22 cellular contexts compared by ENCODE assay signal in genomic region chr9:95366731-95367325, GRCh38.
"Had no signal": no experiment of that assay in that cellular context is flagged by ENCODE, and none has a peak within 500 bp of the region (broad histone marks: within the 10 kb centered on the region; RNA-seq: fewer than 3 reads in every experiment).

No MANE protein-coding gene starts in this region.

- H3K9me3 Mint-ChIP-seq: activated CD4-positive, alpha-beta memory T cell treated with anti-CD3 and anti-CD28 coated beads, Interleukin-2, amount 10 ng/mL, durations not matched to agents 7 days and 5 days; activated CD4-positive, alpha-beta T cell treated with anti-CD3 and anti-CD28 coated beads, Interleukin-2, amount 10 ng/mL, durations not matched to agents 24 days and 14 days; activated naive CD4-positive, alpha-beta T cell treated with anti-CD3 and anti-CD28 coated beads, Interleukin-2, amount 50 U/mL, for 24 hours had no signal

- H3K4me3 Mint-ChIP-seq: activated CD4-positive, alpha-beta memory T cell treated with anti-CD3 and anti-CD28 coated beads, Interleukin-2, amount 10 ng/mL, durations not matched to agents 7 days and 5 days; activated CD4-positive, alpha-beta T cell treated with anti-CD3 and anti-CD28 coated beads, Interleukin-2, amount 10 ng/mL, durations not matched to agents 24 days and 14 days; activated CD8-positive, alpha-beta memory T cell treated with anti-CD3 and anti-CD28 coated beads, Interleukin-2, amount 10 ng/mL, durations not matched to agents 7 days and 5 days; activated naive CD4-positive, alpha-beta T cell treated with anti-CD3 and anti-CD28 coated beads, Interleukin-2, amount 50 U/mL, for 24 hours; nephron progenitor cell; stimulated activated memory B cell treated with anti-CD40 and anti-IgM and Interleukin-4, amounts not matched to agents 10 μg/mL and 1 μg/mL and 100 μg/mL, for 72 hours; type B pancreatic cell had no signal

- H3K27ac ChIP-seq: colonic mucosa, dorsolateral prefrontal cortex, heart right ventricle, right lobe of liver, testis, vagina had no signal

- H3K27me3 ChIP-seq: colonic mucosa, right lobe of liver, testis, vagina had no signal

- H3K4me3 ChIP-seq: colonic mucosa, dorsolateral prefrontal cortex, heart right ventricle, mucosa of descending colon, right lobe of liver, smooth muscle cell, testis, vagina had no signal

- H3K36me3 Mint-ChIP-seq: activated CD8-positive, alpha-beta memory T cell treated with anti-CD3 and anti-CD28 coated beads, Interleukin-2, amount 10 ng/mL, durations not matched to agents 7 days and 5 days; activated naive CD4-positive, alpha-beta T cell treated with anti-CD3 and anti-CD28 coated beads, Interleukin-2, amount 50 U/mL, for 24 hours; stimulated activated memory B cell treated with anti-CD40 and anti-IgM and Interleukin-4, amounts not matched to agents 10 μg/mL and 1 μg/mL and 100 μg/mL, for 72 hours; type B pancreatic cell had no signal

- H3K36me3 ChIP-seq: colonic mucosa, heart right ventricle, right lobe of liver, vagina had no signal

- DNase-seq: activated CD4-positive, alpha-beta memory T cell treated with anti-CD3 and anti-CD28 coated beads, Interleukin-2, amount 10 ng/mL, durations not matched to agents 7 days and 5 days; activated CD4-positive, alpha-beta T cell treated with anti-CD3 and anti-CD28 coated beads, Interleukin-2, amount 10 ng/mL, durations not matched to agents 24 days and 14 days; activated CD8-positive, alpha-beta memory T cell treated with anti-CD3 and anti-CD28 coated beads, Interleukin-2, amount 10 ng/mL, durations not matched to agents 7 days and 5 days; activated gamma-delta T cell treated with Interleukin-2 at 50 U/mL for 16 hours; activated T-cell treated with anti-CD3 and anti-CD28 coated beads for 4 hours; aorta; colonic mucosa; dorsolateral prefrontal cortex; heart right ventricle; mucosa of descending colon; nephron progenitor cell; nucleus accumbens; posterior cingulate gyrus; right lobe of liver; stimulated activated CD4-positive, alpha-beta T cell treated with anti-CD3 and anti-CD28 coated beads, Interleukin-15, amount 100 ng/mL, for 24 hours; T-helper 2 cell; testis had no signal

- H3K4me1 ChIP-seq: colonic mucosa, right lobe of liver, testis, vagina had no signal

- H3K27ac Mint-ChIP-seq: activated CD4-positive, alpha-beta memory T cell treated with anti-CD3 and anti-CD28 coated beads, Interleukin-2, amount 10 ng/mL, durations not matched to agents 7 days and 5 days; activated CD4-positive, alpha-beta T cell treated with anti-CD3 and anti-CD28 coated beads, Interleukin-2, amount 10 ng/mL, durations not matched to agents 24 days and 14 days; activated CD8-positive, alpha-beta memory T cell treated with anti-CD3 and anti-CD28 coated beads, Interleukin-2, amount 10 ng/mL, durations not matched to agents 7 days and 5 days; activated naive CD4-positive, alpha-beta T cell treated with anti-CD3 and anti-CD28 coated beads, Interleukin-2, amount 50 U/mL, for 24 hours; stimulated activated memory B cell treated with anti-CD40 and anti-IgM and Interleukin-4, amounts not matched to agents 10 μg/mL and 1 μg/mL and 100 μg/mL, for 72 hours; type B pancreatic cell had no signal

- H3K9me3 ChIP-seq: colonic mucosa, heart right ventricle, mucosa of descending colon, right lobe of liver, testis, vagina had no signal

- H3K4me1 Mint-ChIP-seq: activated CD4-positive, alpha-beta memory T cell treated with anti-CD3 and anti-CD28 coated beads, Interleukin-2, amount 10 ng/mL, durations not matched to agents 7 days and 5 days; activated CD4-positive, alpha-beta T cell treated with anti-CD3 and anti-CD28 coated beads, Interleukin-2, amount 10 ng/mL, durations not matched to agents 24 days and 14 days; activated CD8-positive, alpha-beta memory T cell treated with anti-CD3 and anti-CD28 coated beads, Interleukin-2, amount 10 ng/mL, durations not matched to agents 7 days and 5 days; activated naive CD4-positive, alpha-beta T cell treated with anti-CD3 and anti-CD28 coated beads, Interleukin-2, amount 50 U/mL, for 24 hours; stimulated activated memory B cell treated with anti-CD40 and anti-IgM and Interleukin-4, amounts not matched to agents 10 μg/mL and 1 μg/mL and 100 μg/mL, for 72 hours had no signal
